ENCODE assay signal across 1 cellular context in the genomic region with DNA sequence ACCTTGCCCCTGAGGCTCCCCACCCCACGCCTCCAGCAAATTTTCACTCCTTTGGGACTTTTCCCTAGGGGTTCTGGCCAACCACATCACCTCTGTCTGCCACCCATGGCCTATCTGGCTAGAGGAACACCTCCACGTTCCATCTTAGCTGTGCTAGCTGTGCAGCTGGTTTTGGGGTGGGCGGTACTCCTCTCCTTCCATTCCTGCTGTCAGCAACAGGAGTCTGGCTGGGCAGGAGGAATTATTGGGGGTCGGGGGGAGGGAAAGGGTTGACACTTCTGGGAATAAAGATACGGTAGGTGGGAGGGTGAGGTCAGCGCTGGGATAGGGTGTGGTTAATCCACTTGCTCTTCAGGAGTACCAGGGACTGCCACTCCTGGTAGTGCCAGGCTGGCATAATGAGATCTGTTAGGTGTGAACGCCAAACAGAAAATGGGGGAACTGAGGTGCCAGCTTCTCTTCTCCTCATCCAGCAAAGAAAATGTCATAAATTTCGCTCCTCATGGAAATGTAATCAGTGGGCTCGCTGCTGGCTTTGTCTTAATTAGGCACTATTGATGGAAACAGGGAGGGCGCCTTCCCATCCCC.
TF ChIP-seq lines count a peak whose summit lies in the region.

No MANE protein-coding gene starts in this region.

TF ChIP-seq in neural cell, 6 proteins besides CTCF, POLR2A, EP300 and RAD21 (continued from another document):
- no peak for TF ChIP-seq REST (IDR thresholded peaks at IDR 0.05; ENCODE audit: borderline replicate concordance)
